In genomic region chr10:66501356-66501755, GRCh38 we compare ENCODE assay signal across 19 cellular contexts.
DNase-seq lines count a peak whose midpoint lies in the region; ATAC-seq and TF ChIP-seq lines count a peak whose summit lies in the region.
"Had no signal": no experiment of that assay in that cellular context is flagged by ENCODE, and none has a peak within 500 bp of the region (broad histone marks: within the 10 kb centered on the region; RNA-seq: fewer than 3 reads in every experiment).

No MANE protein-coding gene starts in this region.

- H4K20me1 ChIP-seq in osteoblast (ENCODE audit: insufficient read depth, low read length): no peaks in the 10 kb centered on the region
- H4K20me1 ChIP-seq: BLaER1 treated with 17β-estradiol and CSF1 and Interleukin-3, amounts not matched to agents 10 nM and 100 nM had no signal

- 63% methylated on average over 2 of the region's 2 CpGs for WGBS in liver

- no peak overlapping the region for H2AFZ ChIP-seq in osteoblast (ENCODE audit: low read length)

- H3K27me3 ChIP-seq in liver (ENCODE audit: control insufficient read depth in 4 of 4, insufficient read depth in 4 of 4, low read length in 3 of 4): no peaks in the 10 kb centered on the region
- H3K27me3 ChIP-seq in osteoblast (ENCODE audit: insufficient read depth, low read length): no peaks in the 10 kb centered on the region
- H3K27me3 ChIP-seq: BLaER1 treated with 17β-estradiol and CSF1 and Interleukin-3, amounts not matched to agents 10 nM and 100 nM had no signal

- H3K4me1 ChIP-seq in liver (ENCODE audit: control insufficient read depth in 4 of 4, insufficient read depth in 4 of 4, low read length in 3 of 4) (peaks cover 0 to 6% (median 0%) of the 10 kb centered on the region in 4 donors), osteoblast (ENCODE audit: insufficient read depth, low read length) (no peaks in the 10 kb centered on the region)
- H3K4me1 ChIP-seq: A549; BLaER1 treated with 17β-estradiol and CSF1 and Interleukin-3, amounts not matched to agents 10 nM and 100 nM; Caco-2 had no signal

- H3K9ac ChIP-seq in liver (ENCODE audit: low read depth in 1 of 2, low read length in 2 of 2): no peak overlapping the region
- H3K9ac ChIP-seq: BLaER1 treated with 17β-estradiol and CSF1 and Interleukin-3, amounts not matched to agents 10 nM and 100 nM had no signal

- TF ChIP-seq CTCF in liver (IDR thresholded peaks at IDR 0.05; ENCODE audit: low read depth, low read length, missing input control): no peak
- TF ChIP-seq CTCF in osteoblast (IDR thresholded peaks at IDR 0.05; ENCODE audit: extremely low read depth, low read depth, low read length): no peak

- ATAC-seq in left lobe of liver (peak; percentile 38), HG03378 (IDR thresholded peaks at IDR 0.05; ENCODE audit: unreplicated experiment) (no peak), GM18502 (IDR thresholded peaks at IDR 0.05; ENCODE audit: poor library complexity, unreplicated experiment) (no peak)
- ATAC-seq: A549; CD8-positive, alpha-beta T cell had no signal

- H3K27ac ChIP-seq in liver (ENCODE audit: low read depth in 1 of 2, low read length in 2 of 2): no peak overlapping the region
- H3K27ac ChIP-seq in osteoblast (ENCODE audit: low read depth, low read length): no peak overlapping the region
- H3K27ac ChIP-seq: 22Rv1; A549; BLaER1 treated with 17β-estradiol and CSF1 and Interleukin-3, amounts not matched to agents 10 nM and 100 nM; C4-2B had no signal

- TF ChIP-seq RAD21 in liver (IDR thresholded peaks at IDR 0.05): peak in 1 of 2 donors; percentile 7

- DNase-seq in DMS53 (lab: John Stamatoyannopoulos, UW) (peak; percentile 4), DMS53 treated with DMSO at 0.1 percent for 48 hours (lab: John Stamatoyannopoulos, UW; ENCODE audit: unreplicated experiment) (no peak), left lobe of liver (ENCODE audit: low spot score) (no peak), osteoblast (ENCODE audit: insufficient read length, low spot score, missing footprints) (peak; percentile 6), GM19240 (ENCODE audit: insufficient read length, low spot score) (no peak)
- DNase-seq: AML-193; Caco-2; Calu3; CD4-positive, alpha-beta T cell; CD8-positive, alpha-beta T cell; DMS79 treated with DMSO at 0.1 percent for 48 hours; GF-D8 had no signal

- H3K4me3 ChIP-seq in liver (ENCODE audit: low read depth in 1 of 3, low read length in 3 of 3) (no peak overlapping the region), osteoblast (ENCODE audit: insufficient read depth, low read length) (no peak overlapping the region)
- H3K4me3 ChIP-seq: A549; BLaER1 treated with 17β-estradiol and CSF1 and Interleukin-3, amounts not matched to agents 10 nM and 100 nM had no signal

- H3K79me2 ChIP-seq in osteoblast (ENCODE audit: insufficient read depth, low read length): no peaks in the 10 kb centered on the region

- H3K36me3 ChIP-seq in liver (ENCODE audit: control insufficient read depth in 4 of 4, insufficient read depth in 3 of 4, low read depth in 1 of 4, low read length in 3 of 4): no peaks in the 10 kb centered on the region
- no peaks in the 10 kb centered on the region for H3K36me3 ChIP-seq in osteoblast (ENCODE audit: insufficient read depth, low read length)
- H3K36me3 ChIP-seq: BLaER1 treated with 17β-estradiol and CSF1 and Interleukin-3, amounts not matched to agents 10 nM and 100 nM had no signal

- no peaks in the 10 kb centered on the region for H3K9me3 ChIP-seq in liver (ENCODE audit: control insufficient read depth in 4 of 4, low read length in 3 of 4)
- H3K9me3 ChIP-seq in osteoblast (ENCODE audit: low read depth, low read length): no peaks in the 10 kb centered on the region
- H3K9me3 ChIP-seq: A549; BLaER1 treated with 17β-estradiol and CSF1 and Interleukin-3, amounts not matched to agents 10 nM and 100 nM; Caco-2 had no signal

- no peak overlapping the region for H3K4me2 ChIP-seq in osteoblast (ENCODE audit: insufficient read depth, low read length)
- H3K4me2 ChIP-seq: A549; BLaER1 treated with 17β-estradiol and CSF1 and Interleukin-3, amounts not matched to agents 10 nM and 100 nM had no signal

TF ChIP-seq in liver, 16 proteins besides CTCF, POLR2A, EP300 and RAD21:
- peak in 1 of 2 donors; percentile 13 for TF ChIP-seq HNF4A (conservative IDR thresholded peaks at IDR 0.05)
- TF ChIP-seq SP1 (IDR thresholded peaks at IDR 0.05): no peak
- TF ChIP-seq YY1 (IDR thresholded peaks at IDR 0.05): peak; percentile 34
- TF ChIP-seq FOXA2 (IDR thresholded peaks at IDR 0.05): peak; percentile 29
TF ChIP-seq in liver: peak in this region for 3.

Comparison
In these comparisons a context has a peak if more than half of its experiments do, and no peak if none do; other contexts are left out.
1. DNase-seq: peak in DMS53 (single experiment) and osteoblast (single experiment); none in DMS53 treated with DMSO at 0.1 percent for 48 hours (single experiment), left lobe of liver (single experiment) and GM19240 (single experiment).